16 cellular contexts compared by ENCODE assay signal in genomic region chr19:1822210-1822609, GRCh38.
"Had no signal": no experiment of that assay in that cellular context is flagged by ENCODE, and none has a peak within 500 bp of the region (broad histone marks: within the 10 kb centered on the region; RNA-seq: fewer than 3 reads in every experiment).

No MANE protein-coding gene starts in this region.

- DNase-seq: activated CD4-positive, alpha-beta memory T cell treated with anti-CD3 and anti-CD28 coated beads for 36 hours; activated CD4-positive, alpha-beta T cell treated with anti-CD3 and anti-CD28 coated beads for 36 hours; activated T-cell treated with anti-CD3 and anti-CD28 coated beads for 4 hours; aorta; brain microvascular endothelial cell; central memory CD4-positive, alpha-beta T cell; effector CD4-positive, alpha-beta T cell; gastrocnemius medialis; midbrain; occipital lobe; posterior cingulate gyrus; stimulated activated naive CD8-positive, alpha-beta T cell treated with anti-CD3 and anti-CD28 coated beads, Interleukin-15, Interleukin-2, amounts not matched to agents 100 U/mL and 50 U/mL, for 24 hours; transverse colon; uterus had no signal

- ATAC-seq: activated CD4-positive, alpha-beta T cell treated with anti-CD3 and anti-CD28 coated beads for 36 hours; gastrocnemius medialis; heart left ventricle; left lobe of liver; stimulated activated naive CD8-positive, alpha-beta T cell treated with anti-CD3 and anti-CD28 coated beads, Interleukin-15, Interleukin-2, amounts not matched to agents 100 U/mL and 50 U/mL, for 24 hours had no signal

- H3K9me3 ChIP-seq: gastrocnemius medialis, heart left ventricle, transverse colon, uterus had no signal

- H3K4me1 ChIP-seq: uterus had no signal

- H3K27me3 ChIP-seq: brain microvascular endothelial cell, gastrocnemius medialis, heart left ventricle, transverse colon, uterus had no signal

- H3K36me3 ChIP-seq: uterus had no signal

- H3K27ac ChIP-seq: brain microvascular endothelial cell, gastrocnemius medialis, heart left ventricle, transverse colon, uterus had no signal

- H3K4me3 ChIP-seq: gastrocnemius medialis, heart left ventricle, transverse colon, uterus had no signal
